In genomic region chr2:36355890-36356198, GRCh38 we compare ENCODE assay signal across 8 cellular contexts. TPM values are rescaled to one million over a fixed set of nuclear protein-coding genes. Genes with fewer than 3 reads are reported as not detected.
A peak's percentile ranks its signal among the peaks of the same experiment; 100 is the strongest.
DNase-seq lines count a peak whose midpoint lies in the region; ATAC-seq, FAIRE-seq and TF ChIP-seq lines count a peak whose summit lies in the region.

No MANE protein-coding gene starts in this region.

- ATAC-seq in RWPE2 (ENCODE audit: low read depth) (no peak), GM19463 (IDR thresholded peaks at IDR 0.05; ENCODE audit: unreplicated experiment) (no peak), HG02884 (IDR thresholded peaks at IDR 0.05; ENCODE audit: unreplicated experiment) (no peak)

- peaks cover 20% of the 10 kb centered on the region for H3K4me1 ChIP-seq in CD8-positive, alpha-beta memory T cell (ENCODE audit: insufficient read depth, low read length)
- H3K4me1 ChIP-seq in RWPE2 (ENCODE audit: insufficient read depth, poor library complexity, severe bottlenecking) (peaks cover 41% of the 10 kb centered on the region), fibroblast of lung (ENCODE audit: control insufficient read depth, extremely low read depth, insufficient read depth, low read length) (peaks cover 7% of the 10 kb centered on the region)

- no peaks in the 10 kb centered on the region for H3K9me3 Mint-ChIP-seq in CD8-positive, alpha-beta memory T cell
- H3K9me3 Mint-ChIP-seq in progenitor cell of endocrine pancreas (ENCODE audit: low read depth), result no peaks in the 10 kb centered on the region

- H2AFZ ChIP-seq in fibroblast of lung (ENCODE audit: low read length), result no peak overlapping the region

- TF ChIP-seq CTCF in RWPE2 (IDR thresholded peaks at IDR 0.05; ENCODE audit: poor library complexity, severe bottlenecking) (no peak), fibroblast of lung (conservative IDR thresholded peaks at IDR 0.05 in 1 of 2, IDR thresholded peaks at IDR 0.05 in 1 of 2; ENCODE audit: low read depth in 1 of 2, low read length in 2 of 2) (no peak), progenitor cell of endocrine pancreas (IDR thresholded peaks at IDR 0.05; ENCODE audit: unreplicated experiment) (no peak)

- peaks cover 69% of the 10 kb centered on the region for H3K79me2 ChIP-seq in fibroblast of lung (ENCODE audit: control insufficient read depth, insufficient read depth, low read length)

- peaks cover 0 to 5% (median 0%) of the 10 kb centered on the region in 3 donors for H3K36me3 Mint-ChIP-seq in CD8-positive, alpha-beta memory T cell
- no peaks in the 10 kb centered on the region for H3K36me3 Mint-ChIP-seq in progenitor cell of endocrine pancreas (ENCODE audit: insufficient read depth)

- no peak overlapping the region for H3K4me2 ChIP-seq in fibroblast of lung (ENCODE audit: extremely low read depth, insufficient read depth, low read length)

- H3K27me3 ChIP-seq in CD8-positive, alpha-beta memory T cell (ENCODE audit: insufficient read depth, low read length, poor library complexity, severe bottlenecking), result peaks cover 4% of the 10 kb centered on the region
- no peaks in the 10 kb centered on the region for H3K27me3 ChIP-seq in RWPE2 (ENCODE audit: insufficient read depth, poor library complexity, severe bottlenecking)
- no peaks in the 10 kb centered on the region for H3K27me3 ChIP-seq in fibroblast of lung (ENCODE audit: control insufficient read depth, insufficient read depth, low read length)

- peak overlapping the region; percentile 20 to 90 (median 66) for H3K4me3 Mint-ChIP-seq in CD8-positive, alpha-beta memory T cell
- peak overlapping the region; percentile 62 for H3K4me3 Mint-ChIP-seq in progenitor cell of endocrine pancreas (ENCODE audit: low read depth)

- POLR2A ChIA-PET in CD8-positive, alpha-beta memory T cell (lab: Charles Lee), result no interaction called here

- peak in 1 of 5 donors; percentile 12 for DNase-seq in CD8-positive, alpha-beta memory T cell
- no peak for DNase-seq in RWPE2 (ENCODE audit: low spot score)
- no peak for DNase-seq in fibroblast of lung (ENCODE audit: low read depth in 2 of 2)
- DNase-seq in progenitor cell of endocrine pancreas (ENCODE audit: low spot score, unreplicated experiment), result no peak
- no peak for DNase-seq in RCC 7860 (ENCODE audit: low spot score)
- DNase-seq in NCI-H748 treated with DMSO at 0.1 percent for 48 hours (lab: John Stamatoyannopoulos, UW), result no peak

- H3K27me3 Mint-ChIP-seq in CD8-positive, alpha-beta memory T cell, result peaks cover 4 to 7% of the 10 kb centered on the region in 2 donors
- peaks cover 18% of the 10 kb centered on the region for H3K27me3 Mint-ChIP-seq in progenitor cell of endocrine pancreas

- peaks cover 33 to 52% (median 47%) of the 10 kb centered on the region in 3 donors for H3K4me1 Mint-ChIP-seq in CD8-positive, alpha-beta memory T cell
- H3K4me1 Mint-ChIP-seq in progenitor cell of endocrine pancreas (ENCODE audit: low read depth), result peaks cover 35% of the 10 kb centered on the region

- CTCF ChIA-PET in CD8-positive, alpha-beta memory T cell (lab: Charles Lee), result interaction anchor here (1.3 to 1.4 kb wide), 2 partner anchors 8 to 93 kb away, joined by 3 read pairs; no protein-coding TSS in a partner anchor

- no peak for FAIRE-seq in RCC 7860 (lab: Jason Lieb, UNC)

- H3K9me3 ChIP-seq in CD8-positive, alpha-beta memory T cell (ENCODE audit: low read length), result no peaks in the 10 kb centered on the region
- H3K9me3 ChIP-seq in RWPE2 (ENCODE audit: severe bottlenecking) (no peaks in the 10 kb centered on the region), fibroblast of lung (ENCODE audit: control insufficient read depth, insufficient read depth, low read depth, low read length) (no peaks in the 10 kb centered on the region)

- no peak overlapping the region for H3K27ac Mint-ChIP-seq in CD8-positive, alpha-beta memory T cell
- H3K27ac Mint-ChIP-seq in progenitor cell of endocrine pancreas, result no peak overlapping the region

- H3K36me3 ChIP-seq in CD8-positive, alpha-beta memory T cell (ENCODE audit: insufficient read depth, low read length), result no peaks in the 10 kb centered on the region
- H3K36me3 ChIP-seq in RWPE2 (ENCODE audit: low read depth) (peaks cover 23% of the 10 kb centered on the region), fibroblast of lung (ENCODE audit: control insufficient read depth, insufficient read depth, low read length) (no peaks in the 10 kb centered on the region)

- peak overlapping the region; percentile 93 for H3K9ac ChIP-seq in fibroblast of lung (ENCODE audit: insufficient read depth, low read length)

- no peak overlapping the region for H3K27ac ChIP-seq in CD8-positive, alpha-beta memory T cell (ENCODE audit: low read depth, low read length)
- H3K27ac ChIP-seq in RWPE2 (ENCODE audit: poor library complexity, severe bottlenecking) (peak overlapping the region; percentile 98), fibroblast of lung (ENCODE audit: insufficient read depth, low read length) (no peak overlapping the region)

- H3K4me3 ChIP-seq in CD8-positive, alpha-beta memory T cell (ENCODE audit: low read length), result no peak overlapping the region
- H3K4me3 ChIP-seq in RWPE2 (ENCODE audit: severe bottlenecking) (peak overlapping the region; percentile 78), fibroblast of lung (replicated peaks in 1 of 4; ENCODE audit: control extremely low read depth in 1 of 4, insufficient read depth in 1 of 4, low read depth in 3 of 4, low read length in 4 of 4) (peak overlapping the region in 2 of 4 experiments; percentile 79 to 84)

- H4K20me1 ChIP-seq in fibroblast of lung (ENCODE audit: control insufficient read depth, extremely low read depth, insufficient read depth, low read length), result no peaks in the 10 kb centered on the region

RNA-seq across cellular contexts. Expression of gene CRIM1, which starts 0.3 kb away (rescaled TPM):
- 10 to 100 TPM; 10.7 to 11.1 TPM for total RNA-seq in CD8-positive, alpha-beta memory T cell
- polyA plus RNA-seq in CD8-positive, alpha-beta memory T cell, result 2.5 TPM
- total RNA-seq in fibroblast of lung (135 and 364 TPM in 2 replicates), progenitor cell of endocrine pancreas (25.8 and 33.8 TPM in 2 replicates)
- 231 and 661 TPM in 2 replicates for polyA plus RNA-seq in fibroblast of lung
- polyA plus RNA-seq in fibroblast of lung (2012), result 157 and 490 TPM in 2 replicates
- 1,375 and 3,102 TPM in 2 replicates for polyA minus RNA-seq in fibroblast of lung (ENCODE audit: low replicate concordance)
